In genomic region chr19:11596156-11596555, GRCh38 we compare ENCODE assay signal across 15 cellular contexts. TPM values are rescaled to one million over a fixed set of nuclear protein-coding genes. Genes with fewer than 3 reads are reported as not detected.
A peak's percentile ranks its signal among the peaks of the same experiment; 100 is the strongest.
DNase-seq lines count a peak whose midpoint lies in the region; ATAC-seq, FAIRE-seq and TF ChIP-seq lines count a peak whose summit lies in the region.
"Had no signal": no experiment of that assay in that cellular context is flagged by ENCODE, and none has a peak within 500 bp of the region (broad histone marks: within the 10 kb centered on the region; RNA-seq: fewer than 3 reads in every experiment).

No MANE protein-coding gene starts in this region.

- H3K27ac ChIP-seq in CD4-positive, alpha-beta T cell (ENCODE audit: low read depth, low read length), result no peak overlapping the region
- H3K27ac ChIP-seq in IMR-90 (ENCODE audit: insufficient read depth, low read length) (no peak overlapping the region), K562 (ENCODE audit: extremely low read depth, low read depth, low read length) (peak overlapping the region; percentile 54; the same call in 2 of the 3 replicates)

- in situ Hi-C loops in IMR-90 (cut with MboI; ENCODE audit: low sequenced_read_pairs) (no loop called here), K562 (cut with MboI) (no loop called here)

- H3K4me1 ChIP-seq in IMR-90 (ENCODE audit: control insufficient read depth, insufficient read depth, low read length), result no peaks in the 10 kb centered on the region; the same call in 1 of the 2 replicates
- peaks cover 7 to 15% of the 10 kb centered on the region in 2 experiments for H3K4me1 ChIP-seq in K562 (replicated peaks in 1 of 2; ENCODE audit: control insufficient read depth in 2 of 2, insufficient read depth in 2 of 2, low read length in 2 of 2)

- TF ChIP-seq POLR2A in IMR-90 (IDR thresholded peaks at IDR 0.05; ENCODE audit: low read depth, low read length) (no peak), K562 (conservative IDR thresholded peaks at IDR 0.05) (no peak)

- H3K27me3 Mint-ChIP-seq in CD4-positive, alpha-beta T cell, result no peaks in the 10 kb centered on the region
- no peaks in the 10 kb centered on the region for H3K27me3 Mint-ChIP-seq in nephron (ENCODE audit: low read depth)

- H3K9me3 Mint-ChIP-seq in CD4-positive, alpha-beta T cell, result no peaks in the 10 kb centered on the region
- H3K9me3 Mint-ChIP-seq in nephron, result peaks cover 19% of the 10 kb centered on the region

- H3K79me1 ChIP-seq in IMR-90 (ENCODE audit: low read depth in 1 of 2, low read length in 2 of 2), result peaks cover 9 to 29% of the 10 kb centered on the region in 2 experiments

- no peak overlapping the region for H3K14ac ChIP-seq in IMR-90 (replicated peaks; ENCODE audit: low read depth, low read length)

- no peak overlapping the region for H3K4me3 ChIP-seq in IMR-90 (ENCODE audit: insufficient read depth, low read depth, low read length)
- H3K4me3 ChIP-seq in K562, result no peak overlapping the region

- H3K36me3 ChIP-seq in IMR-90 (ENCODE audit: control insufficient read depth, insufficient read depth, low read length), result peaks cover 6% of the 10 kb centered on the region
- peaks cover 18% of the 10 kb centered on the region for H3K36me3 ChIP-seq in K562 (ENCODE audit: control insufficient read depth, insufficient read depth, low read length)

- no peak overlapping the region for H3K4ac ChIP-seq in IMR-90 (ENCODE audit: low read depth, low read length)

- H2BK15ac ChIP-seq in IMR-90 (ENCODE audit: low read depth, low read length), result no peak overlapping the region

- peaks cover 27% of the 10 kb centered on the region for H3K4me1 Mint-ChIP-seq in CD4-positive, alpha-beta T cell (ENCODE audit: low read depth)
- peaks cover 11% of the 10 kb centered on the region for H3K4me1 Mint-ChIP-seq in nephron

- no peak overlapping the region; the same call in 1 of the 2 replicates for H2AK5ac ChIP-seq in IMR-90 (ENCODE audit: low read depth, low read length)

- no peaks in the 10 kb centered on the region for H3K27me3 ChIP-seq in CD4-positive, alpha-beta T cell (ENCODE audit: control insufficient read depth, insufficient read depth, low read length)
- no peaks in the 10 kb centered on the region for H3K27me3 ChIP-seq in IMR-90 (ENCODE audit: control insufficient read depth, insufficient read depth, low read length)
- no peaks in the 10 kb centered on the region for H3K27me3 ChIP-seq in K562 (ENCODE audit: control insufficient read depth in 2 of 2, insufficient read depth in 2 of 2, low read length in 2 of 2)

- H2BK120ac ChIP-seq in IMR-90 (ENCODE audit: low read depth, low read length), result no peak overlapping the region

- 90% methylated on average over 2 of the region's 10 CpGs; no CpG with 5 or more reads in 1 of the 2 experiments for WGBS in IMR-90 (ENCODE audit: extremely low coverage in 2 of 2, insufficient read length in 1 of 2), 2 experiments
- over 99% methylated on average over 9 of the region's 10 CpGs for WGBS in K562 (ENCODE audit: insufficient coverage, low coverage, missing lambda C conversion rate)

- H3K9ac ChIP-seq in IMR-90 (ENCODE audit: low read depth, low read length) (no peak overlapping the region), K562 (ENCODE audit: insufficient read depth in 1 of 2, low read depth in 2 of 2, low read length in 2 of 2) (no peak overlapping the region; a peak in 1 of 4 replicates)

- H3K4me3 Mint-ChIP-seq in CD4-positive, alpha-beta T cell, result peak overlapping the region; percentile 72
- peak overlapping the region; percentile 22 to 97 (median 93) for H3K4me3 Mint-ChIP-seq in nephron

- TF ChIP-seq RAD21 in IMR-90 (IDR thresholded peaks at IDR 0.05; ENCODE audit: low read length), result no peak
- TF ChIP-seq RAD21 in K562 (CRISPR knock-in tag; conservative IDR thresholded peaks at IDR 0.05 in 1 of 2, IDR thresholded peaks at IDR 0.05 in 1 of 2), result no peak

- H3K9me1 ChIP-seq in IMR-90 (ENCODE audit: insufficient read depth, low read length) (peaks cover 10% of the 10 kb centered on the region; the same call in 1 of the 2 replicates), K562 (ENCODE audit: control insufficient read depth, insufficient read depth, low read length) (no peaks in the 10 kb centered on the region)

- H4K5ac ChIP-seq in IMR-90 (ENCODE audit: low read depth, low read length), result no peak overlapping the region

- no peak for FAIRE-seq in K562 (lab: Jason Lieb, UNC)

- peak overlapping the region; percentile 23 for H2AFZ ChIP-seq in IMR-90 (replicated peaks; ENCODE audit: low read length, poor library complexity)
- 0 out of 2 replicates have a peak overlapping the region, but pooled peaks have one; percentile 83 for H2AFZ ChIP-seq in K562 (ENCODE audit: low read depth, low read length)

- no TSS peak for BruUV-seq in IMR-90 (replicated peaks; lab: Mats Ljungman, UMichigan)
- TSS peak; percentile 89 for BruUV-seq in K562 (replicated peaks; lab: Mats Ljungman, UMichigan)

- no peak overlapping the region; a peak in 1 of 4 replicates for H4K8ac ChIP-seq in IMR-90 (ENCODE audit: low read depth in 2 of 2, low read length in 2 of 2)

- POLR2A ChIA-PET in CD4-positive, alpha-beta T cell (lab: Charles Lee), result interaction anchor here (1.2 kb wide), 1 partner anchor 37 kb away, joined by 3 read pairs; the partner anchor contains the start of gene ELOF1
- POLR2A ChIA-PET in IMR-90 (lab: Charles Lee; ENCODE audit: unreplicated experiment), result no interaction called here
- POLR2A ChIA-PET in K562 (lab: Yijun Ruan, JAX), result interaction anchor here (0.7 kb wide), 1 partner anchor 98 kb away, joined by 3 read pairs; no protein-coding TSS in a partner anchor

- intact Hi-C loops in CD4-positive, alpha-beta T cell (cut with DNase I, micrococcal nuclease), result no loop called here
- intact Hi-C loops in IMR-90 (cut with micrococcal nuclease) (no loop called here), K562 (cut with micrococcal nuclease) (no loop called here), left ventricle myocardium superior (cut with micrococcal nuclease) (no loop called here)

- no peak overlapping the region for H3K23ac ChIP-seq in IMR-90 (ENCODE audit: low read depth, low read length)

- H3K79me2 ChIP-seq in K562 (ENCODE audit: control insufficient read depth, insufficient read depth, low read length), result peaks cover 38% of the 10 kb centered on the region

- TF ChIP-seq CTCF in CD4-positive, alpha-beta T cell (IDR thresholded peaks at IDR 0.05), result no peak
- TF ChIP-seq CTCF in IMR-90 (conservative IDR thresholded peaks at IDR 0.05; ENCODE audit: low read depth, low read length) (no peak), K562 (IDR thresholded peaks at IDR 0.05 in 2 of 3, conservative IDR thresholded peaks at IDR 0.05 in 1 of 3; ENCODE audit: insufficient read depth in 2 of 3, low read depth in 1 of 3, low read length in 3 of 3) (no peak), nephron (IDR thresholded peaks at IDR 0.05; ENCODE audit: unreplicated experiment in 3 of 3) (no peak)

- no peak overlapping the region for H2BK5ac ChIP-seq in IMR-90 (ENCODE audit: low read depth, low read length, poor library complexity, severe bottlenecking)

- peaks cover 25% of the 10 kb centered on the region for H4K20me1 ChIP-seq in IMR-90 (ENCODE audit: insufficient read depth, low read length)
- H4K20me1 ChIP-seq in K562 (replicated peaks; ENCODE audit: control insufficient read depth, insufficient read depth, low read length), result no peaks in the 10 kb centered on the region

- no peak overlapping the region for H3K27ac Mint-ChIP-seq in CD4-positive, alpha-beta T cell
- no peak overlapping the region for H3K27ac Mint-ChIP-seq in nephron

- peaks cover 13% of the 10 kb centered on the region for H3K36me3 Mint-ChIP-seq in CD4-positive, alpha-beta T cell (ENCODE audit: low read depth)
- peaks cover 39% of the 10 kb centered on the region for H3K36me3 Mint-ChIP-seq in nephron (ENCODE audit: low read depth)

- dilution Hi-C loops in IMR-90 (cut with HindIII; ENCODE audit: low sequenced_read_pairs, unreplicated experiment), result no loop called here

- H3K4me2 ChIP-seq in IMR-90 (ENCODE audit: low read depth, low read length) (no peak overlapping the region), K562 (ENCODE audit: insufficient read depth, low read length) (no peak overlapping the region)

- CTCF ChIA-PET in CD4-positive, alpha-beta T cell (lab: Charles Lee), result no interaction called here
- CTCF ChIA-PET in IMR-90 (lab: Yijun Ruan, JAX), result no interaction called here
- CTCF ChIA-PET in K562 (lab: Yijun Ruan, JAX; ENCODE audit: low intra/inter-chr PET ratio), result no interaction called here

- no peak overlapping the region for H3K18ac ChIP-seq in IMR-90 (ENCODE audit: low read depth, low read length)

- no peak overlapping the region for H4K91ac ChIP-seq in IMR-90 (ENCODE audit: insufficient read depth, low read depth, low read length)

- H3K56ac ChIP-seq in IMR-90 (ENCODE audit: extremely low read depth, insufficient read depth, low read length), result no peak overlapping the region

- no peak overlapping the region for H2BK20ac ChIP-seq in IMR-90 (ENCODE audit: low read depth, low read length)

- no peak for TF ChIP-seq EP300 in K562 (IDR thresholded peaks at IDR 0.05; ENCODE audit: low read length)

- no peak for DNase-seq in CD4-positive, alpha-beta T cell
- no peak for DNase-seq in IMR-90
- DNase-seq in K562 (ENCODE audit: extremely low read depth in 1 of 4, low spot score in 3 of 4), result no peak
- DNase-seq in stimulated activated CD8-positive, alpha-beta memory T cell treated with anti-CD3 and anti-CD28 coated beads, Interleukin-4, amount 100 ng/mL, for 48 hours, result no peak
- no peak for DNase-seq in left ventricle myocardium superior
- DNase-seq: activated CD8-positive, alpha-beta memory T cell treated with anti-CD3 and anti-CD28 coated beads, Interleukin-2, amount 50 U/mL, for 4 hours; anterior cingulate cortex; NCI-H2029 treated with DMSO at 0.1 percent for 48 hours; NCI-H748 treated with DMSO at 0.1 percent for 48 hours; Right ventricle myocardium superior; stimulated activated CD4-positive, alpha-beta T cell treated with anti-CD3 and anti-CD28 coated beads, Interleukin-4, amount 100 ng/mL, for 4 hours; stimulated activated naive CD8-positive, alpha-beta T cell treated with anti-CD3 and anti-CD28 coated beads, Interleukin-15, Interleukin-2, amounts not matched to agents 100 U/mL and 50 U/mL, for 24 hours had no signal

- H3K9me3 ChIP-seq in CD4-positive, alpha-beta T cell (ENCODE audit: control insufficient read depth, low read length), result no peaks in the 10 kb centered on the region
- H3K9me3 ChIP-seq in IMR-90 (ENCODE audit: control insufficient read depth, insufficient read depth, low read length) (no peaks in the 10 kb centered on the region), K562 (replicated peaks; ENCODE audit: control insufficient read depth, insufficient read depth, low read depth, low read length) (peaks cover 2% of the 10 kb centered on the region; the same call in 1 of the 2 replicates)

- H2AK9ac ChIP-seq in IMR-90 (replicated peaks; ENCODE audit: low read depth, low read length, poor library complexity), result no peak overlapping the region

- no peak for ATAC-seq in CD4-positive, alpha-beta T cell (ENCODE audit: poor library complexity)
- ATAC-seq in IMR-90 (ENCODE audit: low read depth) (no peak), K562 (no peak), GM21529 (IDR thresholded peaks at IDR 0.05; ENCODE audit: unreplicated experiment) (no peak), SK-N-SH treated with all-trans-retinoic acid at 6 μM for 48 hours (no peak), left ventricle myocardium superior (no peak)
- ATAC-seq: stimulated activated naive CD8-positive, alpha-beta T cell treated with anti-CD3 and anti-CD28 coated beads, Interleukin-15, Interleukin-2, amounts not matched to agents 100 U/mL and 50 U/mL, for 24 hours had no signal

RNA-seq across cellular contexts. Expression of gene ZNF627, which starts 1.1 kb away (rescaled TPM):
- total RNA-seq in CD4-positive, alpha-beta T cell, result 10 to 100 TPM; 11.7 to 12.7 TPM
- 32.8 and 34.4 TPM in 2 replicates for total RNA-seq in IMR-90 (2012; rRNA removed)
- 4.3 and 6.3 TPM in 2 replicates for polyA plus RNA-seq in IMR-90 (2012; rRNA removed)
- polyA plus RNA-seq in IMR-90 (2012; cell fraction: cytosol; rRNA removed), result 1.3 and 1.7 TPM in 2 replicates
- 1.1 and 9.2 TPM in 2 replicates for polyA plus RNA-seq in IMR-90 (2012; cell fraction: nucleus; rRNA removed; ENCODE audit: low replicate concordance)
- 24.3 and 45.7 TPM in 2 replicates for total RNA-seq in K562 (2011; cell fraction: chromatin; rRNA removed; ENCODE audit: low replicate concordance)
- total RNA-seq in K562 (2011; cell fraction: nucleolus; rRNA removed), result 18.7 and 22.2 TPM in 2 replicates
- total RNA-seq in K562 (2011; cell fraction: nucleoplasm; rRNA removed), result 21.5 and 27.6 TPM in 2 replicates
- total RNA-seq in K562 (2014; rRNA removed), result 7.0 and 7.5 TPM in 2 replicates
- 16.6 and 21.7 TPM in 2 replicates for total RNA-seq in K562 (2014; rRNA removed; fragmentation: Illumina TruSeq; extraction: Trizol)
- 13.1 and 14.3 TPM in 2 replicates for total RNA-seq in K562 (2015; rRNA removed; fragmentation: Illumina TruSeq; extraction: Trizol)
- 10.0 and 10.6 TPM in 2 replicates for total RNA-seq in K562 (2021)
- 16.5 and 19.9 TPM in 2 replicates for polyA plus RNA-seq in K562 (2011; rRNA removed)
- polyA plus RNA-seq in K562 (2011; cell fraction: cytosol; rRNA removed), result 5.5 and 10.6 TPM in 2 replicates
- 9.8 and 12.6 TPM in 2 replicates for polyA plus RNA-seq in K562 (2011; cell fraction: nucleus; rRNA removed)
- polyA plus RNA-seq in K562 (2012), result 6.5 and 11.4 TPM in 2 replicates
- polyA plus RNA-seq in K562 (2014; fragmentation: Illumina TruSeq; extraction: Trizol), result 11.0 and 11.7 TPM in 2 replicates
- 1 to 10 TPM; 6.6 to 6.9 TPM for polyA plus RNA-seq in K562 (2014; fragmentation: Nextera tagmentation; extraction: Ambion mirVana)
- polyA plus RNA-seq in K562 (2014; rRNA removed), result 5.6 and 6.4 TPM in 2 replicates
- polyA minus RNA-seq in K562 (2011; rRNA and poly(A)+ RNA removed), result 30.8 and 38.6 TPM in 2 replicates
- 9.9 and 10.5 TPM in 2 replicates for polyA minus RNA-seq in K562 (2011; cell fraction: cytosol; rRNA and poly(A)+ RNA removed)
- 5.8 and 14.1 TPM in 2 replicates for polyA minus RNA-seq in K562 (2011; cell fraction: nucleus; rRNA and poly(A)+ RNA removed)
- 5.2 TPM for total RNA-seq in left ventricle myocardium superior

RNA-seq across cellular contexts. Expression of gene ACP5, which starts 18.7 kb away (rescaled TPM):
- total RNA-seq in CD4-positive, alpha-beta T cell, result 10 to 100 TPM; 13.4 to 15.3 TPM
- total RNA-seq in IMR-90 (2012; rRNA removed) (0.28 and 0.54 TPM in 2 replicates), K562 (2014; rRNA removed) (0.27 and 0.45 TPM in 2 replicates), K562 (2014; rRNA removed; fragmentation: Illumina TruSeq; extraction: Trizol) (0.29 and 0.41 TPM in 2 replicates), K562 (2015; rRNA removed; fragmentation: Illumina TruSeq; extraction: Trizol) (0.79 and 1.1 TPM in 2 replicates), K562 (2021) (0.62 and 0.85 TPM in 2 replicates), left ventricle myocardium superior (2.5 TPM)
- polyA plus RNA-seq in IMR-90 (2012; rRNA removed) (0.76 and 1.2 TPM in 2 replicates), K562 (2011; rRNA removed) (0.26 and 1.0 TPM in 2 replicates), K562 (2014; fragmentation: Illumina TruSeq; extraction: Trizol) (0.22 and 0.33 TPM in 2 replicates), K562 (2014; fragmentation: Nextera tagmentation; extraction: Ambion mirVana) (under 1 TPM in 1 of 2 experiments, not detected in 1; 0.06 TPM), K562 (2014; rRNA removed) (0.34 and 0.45 TPM in 2 replicates)
- 0.73 and 1.9 TPM in 2 replicates for polyA plus RNA-seq in IMR-90 (2012; cell fraction: cytosol; rRNA removed)
- polyA plus RNA-seq in IMR-90 (2012; cell fraction: nucleus; rRNA removed; ENCODE audit: low replicate concordance), result 0.78 and 1.0 TPM in 2 replicates
- not detected in 2 replicates for total RNA-seq in K562 (2011; cell fraction: chromatin; rRNA removed; ENCODE audit: low replicate concordance)
- 0.53 and 0.67 TPM in 2 replicates for total RNA-seq in K562 (2011; cell fraction: nucleolus; rRNA removed)
- 0.69 TPM in 1 of 2 replicates, not detected in the other for total RNA-seq in K562 (2011; cell fraction: nucleoplasm; rRNA removed)
- 0.89 and 1.3 TPM in 2 replicates for polyA plus RNA-seq in K562 (2011; cell fraction: cytosol; rRNA removed)
- polyA plus RNA-seq in K562 (2011; cell fraction: nucleus; rRNA removed), result 0.58 and 1.1 TPM in 2 replicates
- polyA plus RNA-seq in K562 (2012), result 1.1 and 16.7 TPM in 2 replicates
- polyA minus RNA-seq in K562 (2011; rRNA and poly(A)+ RNA removed), result 0.21 and 0.30 TPM in 2 replicates
- not detected in 2 replicates for polyA minus RNA-seq in K562 (2011; cell fraction: cytosol; rRNA and poly(A)+ RNA removed)
- 0.33 TPM in 1 of 2 replicates, not detected in the other for polyA minus RNA-seq in K562 (2011; cell fraction: nucleus; rRNA and poly(A)+ RNA removed)

RNA-seq across cellular contexts. Expression of gene ELOF1, which starts 37.1 kb away (rescaled TPM):
- 10 to 100 TPM; 31.8 to 33.2 TPM for total RNA-seq in CD4-positive, alpha-beta T cell
- 62.4 and 121 TPM in 2 replicates for total RNA-seq in IMR-90 (2012; rRNA removed)
- polyA plus RNA-seq in IMR-90 (2012; rRNA removed), result 96.0 and 96.8 TPM in 2 replicates
- 89.4 and 136 TPM in 2 replicates for polyA plus RNA-seq in IMR-90 (2012; cell fraction: cytosol; rRNA removed)
- polyA plus RNA-seq in IMR-90 (2012; cell fraction: nucleus; rRNA removed; ENCODE audit: low replicate concordance), result 57.0 and 72.5 TPM in 2 replicates
- total RNA-seq in K562 (2011; cell fraction: chromatin; rRNA removed; ENCODE audit: low replicate concordance), result 33.4 and 92.9 TPM in 2 replicates
- 71.2 and 72.1 TPM in 2 replicates for total RNA-seq in K562 (2011; cell fraction: nucleolus; rRNA removed)
- total RNA-seq in K562 (2011; cell fraction: nucleoplasm; rRNA removed), result 70.5 and 83.9 TPM in 2 replicates
- total RNA-seq in K562 (2014; rRNA removed), result 74.2 and 118 TPM in 2 replicates
- total RNA-seq in K562 (2014; rRNA removed; fragmentation: Illumina TruSeq; extraction: Trizol), result 56.3 and 71.5 TPM in 2 replicates
- 125 and 129 TPM in 2 replicates for total RNA-seq in K562 (2015; rRNA removed; fragmentation: Illumina TruSeq; extraction: Trizol)
- 105 and 107 TPM in 2 replicates for total RNA-seq in K562 (2021)
- 38.4 and 43.8 TPM in 2 replicates for polyA plus RNA-seq in K562 (2011; rRNA removed)
- polyA plus RNA-seq in K562 (2011; cell fraction: cytosol; rRNA removed), result 124 and 196 TPM in 2 replicates
- polyA plus RNA-seq in K562 (2011; cell fraction: nucleus; rRNA removed), result 82.4 and 93.1 TPM in 2 replicates
- polyA plus RNA-seq in K562 (2012), result 94.4 and 105 TPM in 2 replicates
- 147 and 170 TPM in 2 replicates for polyA plus RNA-seq in K562 (2014; fragmentation: Illumina TruSeq; extraction: Trizol)
- 10 to 100 TPM; 16.7 to 49.1 TPM for polyA plus RNA-seq in K562 (2014; fragmentation: Nextera tagmentation; extraction: Ambion mirVana)
- 99.8 and 115 TPM in 2 replicates for polyA plus RNA-seq in K562 (2014; rRNA removed)
- polyA minus RNA-seq in K562 (2011; rRNA and poly(A)+ RNA removed), result 25.4 and 33.3 TPM in 2 replicates
- polyA minus RNA-seq in K562 (2011; cell fraction: cytosol; rRNA and poly(A)+ RNA removed), result 35.9 and 36.6 TPM in 2 replicates
- polyA minus RNA-seq in K562 (2011; cell fraction: nucleus; rRNA and poly(A)+ RNA removed), result 19.3 and 19.7 TPM in 2 replicates
- total RNA-seq in left ventricle myocardium superior, result 36.0 TPM

RNA-seq across cellular contexts. Expression of gene CNN1, which starts 57.5 kb away (rescaled TPM):
- not detected for total RNA-seq in CD4-positive, alpha-beta T cell
- total RNA-seq in IMR-90 (2012; rRNA removed), result 102 TPM in 2 replicates
- 196 and 207 TPM in 2 replicates for polyA plus RNA-seq in IMR-90 (2012; rRNA removed)
- 132 and 257 TPM in 2 replicates for polyA plus RNA-seq in IMR-90 (2012; cell fraction: cytosol; rRNA removed)
- 103 and 118 TPM in 2 replicates for polyA plus RNA-seq in IMR-90 (2012; cell fraction: nucleus; rRNA removed; ENCODE audit: low replicate concordance)
- 1.7 and 4.4 TPM in 2 replicates for total RNA-seq in K562 (2011; cell fraction: chromatin; rRNA removed; ENCODE audit: low replicate concordance)
- total RNA-seq in K562 (2011; cell fraction: nucleolus; rRNA removed), result 1.6 and 3.8 TPM in 2 replicates
- total RNA-seq in K562 (2011; cell fraction: nucleoplasm; rRNA removed), result 3.5 and 5.3 TPM in 2 replicates
- 9.1 and 10.1 TPM in 2 replicates for total RNA-seq in K562 (2014; rRNA removed)
- 3.7 and 4.9 TPM in 2 replicates for total RNA-seq in K562 (2014; rRNA removed; fragmentation: Illumina TruSeq; extraction: Trizol)
- total RNA-seq in K562 (2015; rRNA removed; fragmentation: Illumina TruSeq; extraction: Trizol), result 3.4 and 3.5 TPM in 2 replicates
- 5.8 and 6.1 TPM in 2 replicates for total RNA-seq in K562 (2021)
- 8.4 and 10.6 TPM in 2 replicates for polyA plus RNA-seq in K562 (2011; rRNA removed)
- polyA plus RNA-seq in K562 (2011; cell fraction: cytosol; rRNA removed), result 15.3 and 31.5 TPM in 2 replicates
- 5.2 and 8.0 TPM in 2 replicates for polyA plus RNA-seq in K562 (2011; cell fraction: nucleus; rRNA removed)
- polyA plus RNA-seq in K562 (2012), result 4.4 and 6.5 TPM in 2 replicates
- polyA plus RNA-seq in K562 (2014; fragmentation: Illumina TruSeq; extraction: Trizol), result 5.2 and 6.9 TPM in 2 replicates
- polyA plus RNA-seq in K562 (2014; fragmentation: Nextera tagmentation; extraction: Ambion mirVana), result under 1 TPM; 0.23 to 0.32 TPM
- 5.7 and 7.0 TPM in 2 replicates for polyA plus RNA-seq in K562 (2014; rRNA removed)
- 12.1 and 16.9 TPM in 2 replicates for polyA minus RNA-seq in K562 (2011; rRNA and poly(A)+ RNA removed)
- 5.6 and 8.2 TPM in 2 replicates for polyA minus RNA-seq in K562 (2011; cell fraction: cytosol; rRNA and poly(A)+ RNA removed)
- 1.2 and 2.8 TPM in 2 replicates for polyA minus RNA-seq in K562 (2011; cell fraction: nucleus; rRNA and poly(A)+ RNA removed)
- total RNA-seq in left ventricle myocardium superior, result 81.7 TPM
